In the genomic region with DNA sequence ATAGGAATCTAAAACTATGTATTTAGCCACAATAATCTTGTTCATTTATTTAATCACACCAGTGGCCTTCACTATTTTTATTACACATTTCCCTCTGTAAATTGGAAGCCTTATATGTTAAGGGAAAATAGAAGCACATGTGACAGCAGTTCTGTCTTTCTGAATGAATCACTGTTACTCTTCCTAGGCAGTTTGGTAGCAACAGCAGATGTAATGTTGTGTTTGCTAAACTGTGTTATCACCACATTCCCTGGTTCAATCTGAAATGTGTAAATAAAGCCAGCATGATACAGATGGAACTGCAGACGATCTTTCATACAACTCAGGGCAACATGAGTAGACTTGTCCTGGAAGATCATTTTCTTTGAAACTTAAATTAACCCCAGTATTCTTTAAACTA, we compare ENCODE assay signal across 18 cellular contexts.
"Had no signal": no experiment of that assay in that cellular context is flagged by ENCODE, and none has a peak within 500 bp of the region (broad histone marks: within the 10 kb centered on the region; RNA-seq: fewer than 3 reads in every experiment).

No MANE protein-coding gene starts in this region.

- H3K4me1 Mint-ChIP-seq: memory B cell, nephron progenitor cell had no signal

- H3K36me3 ChIP-seq: adrenal gland, left ventricle myocardium inferior, prostate gland, transverse colon, WERI-Rb-1 had no signal

- H3K4me3 ChIP-seq: adrenal gland, coronary artery, left ventricle myocardium inferior, prostate gland, skin epidermis, transverse colon had no signal

- H3K27ac Mint-ChIP-seq: activated T-cell treated with anti-CD3 and anti-CD28 coated beads, Interleukin-2, amount 50 U/mL, for 24 hours; memory B cell; nephron progenitor cell had no signal

- H3K4me3 Mint-ChIP-seq: activated T-cell treated with anti-CD3 and anti-CD28 coated beads, Interleukin-2, amount 50 U/mL, for 24 hours; memory B cell; nephron progenitor cell had no signal

- H3K4me1 ChIP-seq: adrenal gland, left ventricle myocardium inferior, prostate gland, transverse colon had no signal

- H3K27me3 Mint-ChIP-seq: activated T-cell treated with anti-CD3 and anti-CD28 coated beads, Interleukin-2, amount 50 U/mL, for 24 hours; memory B cell had no signal

- ATAC-seq: right cardiac atrium; stimulated activated naive CD8-positive, alpha-beta T cell treated with anti-CD3 and anti-CD28 coated beads, Interleukin-15, Interleukin-2, amounts not matched to agents 100 U/mL and 50 U/mL, for 24 hours had no signal

- H3K27ac ChIP-seq: adrenal gland, coronary artery, left ventricle myocardium inferior, prostate gland, skin epidermis, transverse colon, WERI-Rb-1 had no signal

- H3K27me3 ChIP-seq: adrenal gland, transverse colon had no signal

- DNase-seq: activated CD4-positive, alpha-beta T cell treated with anti-CD3 and anti-CD28 coated beads, Interleukin-2, amount 50 U/mL, for 48 hours; activated effector memory CD4-positive, alpha-beta T cell treated with Interleukin-2 at 50 U/mL for 16 hours; activated naive CD4-positive, alpha-beta T cell treated with anti-CD3 and anti-CD28 coated beads, Interleukin-2, amount 50 U/mL, for 16 hours; activated T-cell treated with anti-CD3 and anti-CD28 coated beads, Interleukin-2, amount 50 U/mL, for 24 hours; adrenal gland; central memory CD4-positive, alpha-beta T cell; effector CD8-positive, alpha-beta T cell; hypothalamus; left ventricle myocardium inferior; nephron progenitor cell; right cardiac atrium; stimulated activated naive CD8-positive, alpha-beta T cell treated with anti-CD3 and anti-CD28 coated beads, Interleukin-15, Interleukin-2, amounts not matched to agents 100 U/mL and 50 U/mL, for 24 hours; transverse colon; WERI-Rb-1 had no signal

- H3K9me3 ChIP-seq: prostate gland, transverse colon had no signal

- H3K9me3 Mint-ChIP-seq: activated T-cell treated with anti-CD3 and anti-CD28 coated beads, Interleukin-2, amount 50 U/mL, for 24 hours; memory B cell had no signal
